Comparison of ENCODE assay signal across 8 cellular contexts in genomic region chr17:6070280-6070894, GRCh38. TPM values are rescaled to one million over a fixed set of nuclear protein-coding genes. Genes with fewer than 3 reads are reported as not detected.
DNase-seq lines count a peak whose midpoint lies in the region; ATAC-seq, FAIRE-seq and TF ChIP-seq lines count a peak whose summit lies in the region.

WSCD1 (plus strand) TSS chr17:6070379; CDS start chr17:6080659, 10,280 bp downstream.

- H3K4me3 Mint-ChIP-seq in activated CD4-positive, alpha-beta T cell treated with anti-CD3 and anti-CD28 coated beads, Interleukin-2, amount 10 ng/mL, durations not matched to agents 24 days and 14 days: peak within 1 kb of the TSS; percentile 69

- H3K27ac ChIP-seq in right cardiac atrium (ENCODE audit: low read length) (no peak within 1 kb of the TSS), foreskin keratinocyte (no peak within 1 kb of the TSS)

- no peaks in the 10 kb centered on the region for H3K9me3 Mint-ChIP-seq in activated CD4-positive, alpha-beta T cell treated with anti-CD3 and anti-CD28 coated beads, Interleukin-2, amount 10 ng/mL, durations not matched to agents 24 days and 14 days
- no peaks in the 10 kb centered on the region for H3K9me3 Mint-ChIP-seq in activated naive CD4-positive, alpha-beta T cell treated with anti-CD3 and anti-CD28 coated beads, Interleukin-2, amount 50 U/mL, for 72 hours

- H3K27me3 ChIP-seq in right cardiac atrium (ENCODE audit: control insufficient read depth, insufficient read depth) (no peaks in the 10 kb centered on the region), foreskin keratinocyte (peaks cover 52% of the 10 kb centered on the region)

- peaks cover 58% of the 10 kb centered on the region for H3K27me3 Mint-ChIP-seq in activated CD4-positive, alpha-beta T cell treated with anti-CD3 and anti-CD28 coated beads, Interleukin-2, amount 10 ng/mL, durations not matched to agents 24 days and 14 days

- no peak for TF ChIP-seq CTCF in foreskin keratinocyte (conservative IDR thresholded peaks at IDR 0.05)

- H3K4me1 ChIP-seq in right cardiac atrium (ENCODE audit: control insufficient read depth, insufficient read depth, low read length) (no peaks in the 10 kb centered on the region), foreskin keratinocyte (no peaks in the 10 kb centered on the region)

- H3K4me1 Mint-ChIP-seq in activated CD4-positive, alpha-beta T cell treated with anti-CD3 and anti-CD28 coated beads, Interleukin-2, amount 10 ng/mL, durations not matched to agents 24 days and 14 days: peaks cover 6% of the 10 kb centered on the region

- no peaks in the 10 kb centered on the region for H3K36me3 Mint-ChIP-seq in activated CD4-positive, alpha-beta T cell treated with anti-CD3 and anti-CD28 coated beads, Interleukin-2, amount 10 ng/mL, durations not matched to agents 24 days and 14 days (ENCODE audit: low read depth)
- H3K36me3 Mint-ChIP-seq in activated naive CD4-positive, alpha-beta T cell treated with anti-CD3 and anti-CD28 coated beads, Interleukin-2, amount 50 U/mL, for 72 hours: peaks cover 10 to 11% of the 10 kb centered on the region in 2 donors

- FAIRE-seq in GM12892 (lab: Jason Lieb, UNC): no peak

- DNase-seq in activated CD4-positive, alpha-beta T cell treated with anti-CD3 and anti-CD28 coated beads, Interleukin-2, amount 10 ng/mL, durations not matched to agents 24 days and 14 days: no peak
- DNase-seq in activated CD4-positive, alpha-beta T cell treated with anti-CD3 and anti-CD28 coated beads, Interleukin-2, amount 50 U/mL, for 4 hours: no peak
- peak in 1 of 2 donors; percentile 20 for DNase-seq in activated naive CD4-positive, alpha-beta T cell treated with anti-CD3 and anti-CD28 coated beads, Interleukin-2, amount 50 U/mL, for 72 hours (ENCODE audit: low spot score in 2 of 2)
- peak; percentile 29 to 68 (median 65) for DNase-seq in right cardiac atrium
- DNase-seq in pulmonary artery endothelial cell (ENCODE audit: low read depth, low spot score): no peak
- no peak for DNase-seq in GM12892 (ENCODE audit: insufficient read length)
- no peak for DNase-seq in foreskin keratinocyte
- DNase-seq in SW 1271 (lab: John Stamatoyannopoulos, UW): no peak

- no peaks in the 10 kb centered on the region for H3K9me3 ChIP-seq in right cardiac atrium (ENCODE audit: control insufficient read depth, low read length)

- peak within 1 kb of the TSS; percentile 95 for H3K4me3 ChIP-seq in right cardiac atrium (ENCODE audit: low read length)

- ATAC-seq in activated naive CD4-positive, alpha-beta T cell treated with anti-CD3 and anti-CD28 coated beads, Interleukin-2, amount 50 U/mL, for 72 hours: peak; percentile 15 to 59
- ATAC-seq in right cardiac atrium (peak; percentile 66 to 71), foreskin keratinocyte (no peak)

- TF ChIP-seq POLR2A in GM12892 (IDR thresholded peaks at IDR 0.05; ENCODE audit: low read depth, low read length): no peak

- under 1% methylated on average over 94 of the region's 94 CpGs for WGBS in right cardiac atrium

- intact Hi-C loops in activated CD4-positive, alpha-beta T cell treated with anti-CD3 and anti-CD28 coated beads, Interleukin-2, amount 10 ng/mL, durations not matched to agents 24 days and 14 days (cut with micrococcal nuclease): no loop called here
- intact Hi-C loops in right cardiac atrium (cut with DNase I): no loop called here

- H3K27ac Mint-ChIP-seq in activated CD4-positive, alpha-beta T cell treated with anti-CD3 and anti-CD28 coated beads, Interleukin-2, amount 10 ng/mL, durations not matched to agents 24 days and 14 days: no peak within 1 kb of the TSS
- no peak within 1 kb of the TSS for H3K27ac Mint-ChIP-seq in activated naive CD4-positive, alpha-beta T cell treated with anti-CD3 and anti-CD28 coated beads, Interleukin-2, amount 50 U/mL, for 72 hours

RNA-seq across cellular contexts. Expression of gene WSCD1, which starts in this region (rescaled TPM):
- total RNA-seq in activated CD4-positive, alpha-beta T cell treated with anti-CD3 and anti-CD28 coated beads, Interleukin-2, amount 10 ng/mL, durations not matched to agents 24 days and 14 days: not detected in 2 replicates
- total RNA-seq in activated naive CD4-positive, alpha-beta T cell treated with anti-CD3 and anti-CD28 coated beads, Interleukin-2, amount 50 U/mL, for 72 hours: under 1 TPM in 1 of 2 donors, not detected in 1; 0.37 TPM
- 1 to 10 TPM; 3.4 to 9.2 (median 7.2) TPM for total RNA-seq in right cardiac atrium
- polyA plus RNA-seq in right cardiac atrium: 2.6 TPM
- total RNA-seq in pulmonary artery endothelial cell: 37.3 and 49.5 TPM in 2 replicates
- not detected for polyA plus RNA-seq in GM12892 (2012; ENCODE audit: missing spikeins)
- total RNA-seq in foreskin keratinocyte: not detected in 2 replicates
- polyA plus RNA-seq in foreskin keratinocyte: not detected in 2 replicates

Comparison
In these comparisons a context has a peak if more than half of its experiments do, and no peak if none do; other contexts are left out.
1. Peak in ATAC-seq in activated naive CD4-positive, alpha-beta T cell treated with anti-CD3 and anti-CD28 coated beads, Interleukin-2, amount 50 U/mL, for 72 hours; RNA of the gene not detected or under 1 TPM.
2. DNase-seq: peak in right cardiac atrium (3 of 3); none in activated CD4-positive, alpha-beta T cell treated with anti-CD3 and anti-CD28 coated beads, Interleukin-2, amount 10 ng/mL, durations not matched to agents 24 days and 14 days (single experiment), activated CD4-positive, alpha-beta T cell treated with anti-CD3 and anti-CD28 coated beads, Interleukin-2, amount 50 U/mL, for 4 hours (0 of 2), pulmonary artery endothelial cell (single experiment), GM12892 (single experiment), foreskin keratinocyte (0 of 2) and SW 1271 (0 of 2).